24 cellular contexts compared by ENCODE assay signal in the genomic region with DNA sequence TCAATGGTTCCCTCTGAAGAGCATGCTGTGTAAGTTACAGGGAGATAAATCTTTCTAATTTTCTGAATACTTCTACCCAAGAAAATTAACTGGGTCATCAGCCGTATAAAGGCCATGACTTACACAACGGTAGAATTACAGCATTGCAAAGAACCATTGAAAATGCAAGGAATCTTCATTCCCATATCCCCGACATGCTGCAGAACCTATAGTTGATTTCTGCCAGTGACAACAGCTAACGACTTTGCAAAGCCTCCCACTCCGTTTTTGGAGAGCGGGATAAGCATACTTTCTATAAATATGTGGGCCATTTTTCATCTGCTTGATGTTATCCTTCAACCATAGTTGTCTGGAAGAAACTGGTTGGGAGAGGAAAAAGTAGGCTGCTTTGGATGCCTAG. TPM values are rescaled to one million over a fixed set of nuclear protein-coding genes. Genes with fewer than 3 reads are reported as not detected.
DNase-seq lines count a peak whose midpoint lies in the region; ATAC-seq and TF ChIP-seq lines count a peak whose summit lies in the region.
"Had no signal": no experiment of that assay in that cellular context is flagged by ENCODE, and none has a peak within 500 bp of the region (broad histone marks: within the 10 kb centered on the region; RNA-seq: fewer than 3 reads in every experiment).

No MANE protein-coding gene starts in this region.

- no peak for DNase-seq in dorsolateral prefrontal cortex
- no peak for DNase-seq in mesendoderm
- DNase-seq in trophoblast cell = peak; percentile 59 to 90
- no peak for DNase-seq in stimulated activated CD4-positive, alpha-beta T cell treated with anti-CD3 and anti-CD28 coated beads, Interleukin-4, amount 100 ng/mL, for 24 hours
- no peak for DNase-seq in stimulated activated CD4-positive, alpha-beta T cell treated with anti-CD3 and anti-CD28 coated beads, Interleukin-12 subunit alpha, Interleukin-12 subunit beta, amount 100 ng/mL, for 4 hours
- DNase-seq: CD4-positive, alpha-beta T cell; CD8-positive, alpha-beta memory T cell; DMS 273 treated with DMSO at 0.1 percent for 48 hours; DMS53; DMS79 treated with DMSO at 0.1 percent for 48 hours; GF-D8; GM23248; H7; HCEC 1CT had no signal

- no peaks in the 10 kb centered on the region for H3K27me3 ChIP-seq in dorsolateral prefrontal cortex
- no peaks in the 10 kb centered on the region for H3K27me3 ChIP-seq in mesendoderm (ENCODE audit: insufficient read depth, low read length, poor library complexity)
- no peaks in the 10 kb centered on the region for H3K27me3 ChIP-seq in trophoblast cell (ENCODE audit: insufficient read depth, low read length)
- H3K27me3 ChIP-seq in stomach smooth muscle (ENCODE audit: control insufficient read depth in 1 of 2, insufficient read depth in 2 of 2, low read length in 2 of 2) = no peaks in the 10 kb centered on the region
- H3K27me3 ChIP-seq: BLaER1 had no signal

- no peaks in the 10 kb centered on the region for H3K9me3 ChIP-seq in trophoblast cell (ENCODE audit: insufficient read depth, low read depth, low read length)
- no peaks in the 10 kb centered on the region for H3K9me3 ChIP-seq in stomach smooth muscle (ENCODE audit: control insufficient read depth in 2 of 2, low read length in 2 of 2)
- H3K9me3 ChIP-seq: BLaER1 had no signal

- H2BK120ac ChIP-seq in mesendoderm (ENCODE audit: low read depth, low read length) (peak overlapping the region; percentile 28), trophoblast cell (ENCODE audit: insufficient read depth, low read length, poor library complexity) (no peak overlapping the region)

- H3K79me1 ChIP-seq in mesendoderm (ENCODE audit: low read length) = no peaks in the 10 kb centered on the region
- peaks cover 15% of the 10 kb centered on the region for H3K79me1 ChIP-seq in trophoblast cell (ENCODE audit: low read length)

- ATAC-seq in GM21367 (IDR thresholded peaks at IDR 0.05; ENCODE audit: unreplicated experiment) (no peak), GM21737 (IDR thresholded peaks at IDR 0.05; ENCODE audit: unreplicated experiment) (no peak)

- H2AFZ ChIP-seq in trophoblast cell (ENCODE audit: insufficient read depth, low read length, poor library complexity) = no peak overlapping the region
- H2AFZ ChIP-seq: GM23248 had no signal

- H3K79me2 ChIP-seq in mesendoderm (ENCODE audit: control insufficient read depth, insufficient read depth, low read length) (no peaks in the 10 kb centered on the region), trophoblast cell (ENCODE audit: control insufficient read depth, insufficient read depth, low read length, poor library complexity) (no peaks in the 10 kb centered on the region)

- H3K14ac ChIP-seq in trophoblast cell (ENCODE audit: low read length) = no peak overlapping the region

- no CpG with 5 or more reads among the region's 6 CpGs for WGBS in mesendoderm (ENCODE audit: extremely low coverage, insufficient coverage, low lambda C conversion rate)
- WGBS in trophoblast cell (ENCODE audit: extremely low coverage, insufficient coverage, insufficient read length) = no CpG with 5 or more reads among the region's 6 CpGs

- H4K12ac ChIP-seq in trophoblast cell (ENCODE audit: low read depth, low read length) = no peak overlapping the region

- H3K4me3 ChIP-seq in dorsolateral prefrontal cortex = no peak overlapping the region
- H3K4me3 ChIP-seq in mesendoderm (ENCODE audit: low read length) = no peak overlapping the region
- no peak overlapping the region for H3K4me3 ChIP-seq in trophoblast cell (ENCODE audit: low read depth, low read length)
- no peak overlapping the region for H3K4me3 ChIP-seq in stomach smooth muscle (ENCODE audit: low read length in 2 of 2)
- H3K4me3 ChIP-seq: BLaER1, GM23248 had no signal

- H3K27ac ChIP-seq in dorsolateral prefrontal cortex (peak overlapping the region in 34 of 59 donors; percentile 1 to 93 (median 58)), mesendoderm (ENCODE audit: low read depth, low read length) (no peak overlapping the region), trophoblast cell (ENCODE audit: low read depth, low read length) (no peak overlapping the region), stomach smooth muscle (ENCODE audit: low read length) (peak overlapping the region; percentile 87)
- H3K27ac ChIP-seq: 22Rv1, BLaER1, C4-2B, GM23248 had no signal

- H2BK15ac ChIP-seq in mesendoderm (replicated peaks; ENCODE audit: low read depth) = no peak overlapping the region

- H2BK5ac ChIP-seq in mesendoderm (ENCODE audit: low read length) (no peak overlapping the region), trophoblast cell (ENCODE audit: low read depth, low read length, poor library complexity) (no peak overlapping the region)

- H3K4ac ChIP-seq in mesendoderm (ENCODE audit: low read depth, low read length) = peak overlapping the region; percentile 16
- no peak overlapping the region for H3K4ac ChIP-seq in trophoblast cell (ENCODE audit: low read depth, low read length)

- TF ChIP-seq CTCF in dorsolateral prefrontal cortex (IDR thresholded peaks at IDR 0.05 in 54 of 56, conservative IDR thresholded peaks at IDR 0.05 in 2 of 56; ENCODE audit: low read depth in 1 of 56, partially characterized antibody in 56 of 56) = no peak

- intact Hi-C loops in dorsolateral prefrontal cortex (cut with DNase I) = loop anchor here in 1 of 2 donors (2.0 kb wide), 1 partner anchor 54 kb away; no protein-coding TSS in a partner anchor

- no peak overlapping the region for H4K91ac ChIP-seq in trophoblast cell (ENCODE audit: low read depth, low read length)

- H4K8ac ChIP-seq in mesendoderm (ENCODE audit: low read depth, low read length) (no peak overlapping the region), trophoblast cell (ENCODE audit: low read depth, low read length) (no peak overlapping the region)

- no peak overlapping the region for H3K9ac ChIP-seq in mesendoderm (ENCODE audit: low read length)
- H3K9ac ChIP-seq in trophoblast cell (ENCODE audit: low read length) = no peak overlapping the region
- no peak overlapping the region for H3K9ac ChIP-seq in stomach smooth muscle (ENCODE audit: low read length in 2 of 2)
- H3K9ac ChIP-seq: BLaER1, GM23248 had no signal

- no peak overlapping the region for H4K5ac ChIP-seq in mesendoderm (ENCODE audit: low read length)

- H3K36me3 ChIP-seq in mesendoderm (ENCODE audit: control insufficient read depth, insufficient read depth, low read length) (no peaks in the 10 kb centered on the region), trophoblast cell (ENCODE audit: control insufficient read depth in 1 of 2, insufficient read depth in 2 of 2, low read length in 2 of 2) (no peaks in the 10 kb centered on the region), stomach smooth muscle (ENCODE audit: control insufficient read depth in 2 of 2, insufficient read depth in 2 of 2, low read length in 2 of 2) (peaks cover 13% of the 10 kb centered on the region in 2 donors)
- H3K36me3 ChIP-seq: BLaER1 had no signal

- H2BK12ac ChIP-seq in trophoblast cell (ENCODE audit: low read length) = no peak overlapping the region

- H2AK5ac ChIP-seq in mesendoderm (ENCODE audit: low read length) (no peak overlapping the region), trophoblast cell (ENCODE audit: low read length) (no peak overlapping the region)

- H3K23ac ChIP-seq in mesendoderm (ENCODE audit: low read length) (no peak overlapping the region), trophoblast cell (ENCODE audit: low read length) (no peak overlapping the region)

- H3K4me1 ChIP-seq in mesendoderm (ENCODE audit: control insufficient read depth, low read depth, low read length) (peaks cover 2% of the 10 kb centered on the region), trophoblast cell (ENCODE audit: control insufficient read depth in 1 of 2, insufficient read depth in 2 of 2, low read length in 2 of 2) (peaks cover 10% of the 10 kb centered on the region in 2 experiments), stomach smooth muscle (ENCODE audit: control insufficient read depth, insufficient read depth, low read length) (peaks cover 28% of the 10 kb centered on the region)
- H3K4me1 ChIP-seq: BLaER1 had no signal

- no peak overlapping the region for H3K18ac ChIP-seq in mesendoderm (ENCODE audit: low read length)
- no peak overlapping the region for H3K18ac ChIP-seq in trophoblast cell (ENCODE audit: low read length)

- H3K56ac ChIP-seq in mesendoderm (ENCODE audit: low read length) = no peak overlapping the region

- H3K4me2 ChIP-seq in mesendoderm (ENCODE audit: low read length) (no peak overlapping the region), trophoblast cell (ENCODE audit: low read length) (no peak overlapping the region)
- H3K4me2 ChIP-seq: BLaER1 had no signal

RNA-seq across cellular contexts. Expression of gene PCA3, which starts 56.2 kb away (rescaled TPM):
- total RNA-seq in dorsolateral prefrontal cortex = 1 to 10 TPM in 17 of 120 experiments, under 1 TPM in 82, not detected in 21; 0.17 to 1.7 (median 0.53) TPM
- polyA plus RNA-seq in mesendoderm (2013, experiment 1 of 2) = not detected
- not detected for polyA plus RNA-seq in mesendoderm (2013, experiment 2 of 2)
- 0.01 TPM in 1 of 2 replicates, not detected in the other for polyA plus RNA-seq in trophoblast cell (2013)
- total RNA-seq: B cell; CD4-positive, alpha-beta T cell; CD8-positive, alpha-beta memory T cell; G401; GM23248; H1; H7 had no signal
- polyA plus RNA-seq: AG04450; CD8-positive, alpha-beta memory T cell; GM23248; H1 had no signal

Comparison
In these comparisons a context has a peak if more than half of its experiments do, and no peak if none do; other contexts are left out.
1. DNase-seq: peak in trophoblast cell (2 of 2); none in dorsolateral prefrontal cortex (0 of 10), mesendoderm (single experiment), stimulated activated CD4-positive, alpha-beta T cell treated with anti-CD3 and anti-CD28 coated beads, Interleukin-4, amount 100 ng/mL, for 24 hours (single experiment) and stimulated activated CD4-positive, alpha-beta T cell treated with anti-CD3 and anti-CD28 coated beads, Interleukin-12 subunit alpha, Interleukin-12 subunit beta, amount 100 ng/mL, for 4 hours (single experiment).
2. H3K27ac ChIP-seq: peak in dorsolateral prefrontal cortex (34 of 59) and stomach smooth muscle (single experiment); none in mesendoderm (single experiment) and trophoblast cell (single experiment).